Comparison of ENCODE assay signal across 22 cellular contexts in the genomic region with DNA sequence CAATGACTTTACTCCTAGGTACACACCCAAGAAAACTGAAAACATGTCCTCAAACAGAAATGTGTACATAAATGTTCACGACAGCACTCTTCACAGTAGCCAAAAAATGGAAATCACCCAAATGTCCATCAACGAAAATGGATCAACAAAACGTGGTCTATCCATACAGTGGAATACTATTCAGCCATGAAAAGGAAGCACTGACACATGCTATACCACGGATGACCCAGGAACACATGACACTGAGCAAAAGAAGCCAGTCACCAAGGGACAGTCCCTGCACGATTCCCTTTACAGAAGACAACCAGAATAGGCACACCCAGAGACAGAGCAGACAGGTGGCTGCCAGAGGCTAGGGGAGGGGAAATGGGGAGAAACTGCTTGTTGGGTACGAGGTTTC. TPM values are rescaled to one million over a fixed set of nuclear protein-coding genes. Genes with fewer than 3 reads are reported as not detected.
DNase-seq lines count a peak whose midpoint lies in the region; ATAC-seq, FAIRE-seq and TF ChIP-seq lines count a peak whose summit lies in the region.
"Had no signal": no experiment of that assay in that cellular context is flagged by ENCODE, and none has a peak within 500 bp of the region (broad histone marks: within the 10 kb centered on the region; RNA-seq: fewer than 3 reads in every experiment).

No MANE protein-coding gene starts in this region.

- TF ChIP-seq RAD21 in A549 (conservative IDR thresholded peaks at IDR 0.05 in 1 of 2, IDR thresholded peaks at IDR 0.05 in 1 of 2), result no peak

- peak overlapping the region; percentile 67 for H3K4me3 Mint-ChIP-seq in endothelial cell (ENCODE audit: unreplicated experiment)
- H3K4me3 Mint-ChIP-seq in activated naive CD4-positive, alpha-beta T cell treated with anti-CD3 and anti-CD28 coated beads, Interleukin-2, amount 10 ng/mL, durations not matched to agents 7 days and 5 days, result no peak overlapping the region
- H3K4me3 Mint-ChIP-seq: CD4-positive, alpha-beta memory T cell; HFFc6 had no signal

- H3K4me1 ChIP-seq in A549 (no peaks in the 10 kb centered on the region), HEK293 (ENCODE audit: control insufficient read depth, insufficient read depth, low read length) (no peaks in the 10 kb centered on the region)
- H3K4me1 ChIP-seq: BE2C, HAP-1 had no signal

- 89% methylated on average over 6 of the region's 6 CpGs for WGBS in A549 (ENCODE audit: missing lambda C conversion rate)

- FAIRE-seq in A549 (lab: Jason Lieb, UNC), result no peak
- FAIRE-seq: A204.1, D721Med, G401.6, GM12892 had no signal

- no peaks in the 10 kb centered on the region for H3K9me3 Mint-ChIP-seq in endothelial cell (ENCODE audit: unreplicated experiment)
- H3K9me3 Mint-ChIP-seq in activated naive CD4-positive, alpha-beta T cell treated with anti-CD3 and anti-CD28 coated beads, Interleukin-2, amount 10 ng/mL, durations not matched to agents 7 days and 5 days, result peaks cover 4% of the 10 kb centered on the region

- peaks cover 3% of the 10 kb centered on the region for H3K27me3 Mint-ChIP-seq in endothelial cell (ENCODE audit: unreplicated experiment)
- H3K27me3 Mint-ChIP-seq in activated naive CD4-positive, alpha-beta T cell treated with anti-CD3 and anti-CD28 coated beads, Interleukin-2, amount 10 ng/mL, durations not matched to agents 7 days and 5 days, result no peaks in the 10 kb centered on the region
- H3K27me3 Mint-ChIP-seq: CD4-positive, alpha-beta memory T cell had no signal

- no peak overlapping the region for H3K27ac Mint-ChIP-seq in endothelial cell (ENCODE audit: unreplicated experiment)
- H3K27ac Mint-ChIP-seq in activated naive CD4-positive, alpha-beta T cell treated with anti-CD3 and anti-CD28 coated beads, Interleukin-2, amount 10 ng/mL, durations not matched to agents 7 days and 5 days, result no peak overlapping the region
- H3K27ac Mint-ChIP-seq: HFFc6 had no signal

- peaks cover 44 to 88% of the 10 kb centered on the region in 2 experiments for H3K36me3 ChIP-seq in HEK293 (ENCODE audit: control insufficient read depth in 2 of 2, insufficient read depth in 1 of 2, low read length in 2 of 2)

- CTCF ChIA-PET in A549 (lab: Yijun Ruan, JAX), result interaction anchor here (1.0 kb wide), 1 partner anchor 8 kb away, joined by 3 read pairs; no protein-coding TSS in a partner anchor
- CTCF ChIA-PET in HEK293 (lab: Yijun Ruan, JAX), result no interaction called here
- CTCF ChIA-PET in activated naive CD4-positive, alpha-beta T cell treated with anti-CD3 and anti-CD28 coated beads, Interleukin-2, amount 10 ng/mL, durations not matched to agents 7 days and 5 days (lab: Charles Lee), result no interaction called here

- no peak for TF ChIP-seq CTCF in A549 (IDR thresholded peaks at IDR 0.05)
- no peak for TF ChIP-seq CTCF in HEK293 (tag by site-specific recombination; IDR thresholded peaks at IDR 0.05)
- no peak for TF ChIP-seq CTCF in endothelial cell (IDR thresholded peaks at IDR 0.05; ENCODE audit: unreplicated experiment)

- H3K27ac ChIP-seq in A549 (no peak overlapping the region), HEK293 (ENCODE audit: extremely low read depth, low read depth, low read length) (no peak overlapping the region)
- H3K27ac ChIP-seq: C4-2B, HL-60 had no signal

- POLR2A ChIA-PET in A549 (lab: Yijun Ruan, JAX), result no interaction called here
- POLR2A ChIA-PET in HEK293 (lab: Yijun Ruan, JAX), result no interaction called here

- no peak overlapping the region for H3K4me2 ChIP-seq in A549

- DNase-seq in A549 (ENCODE audit: low read depth in 1 of 2, low spot score in 1 of 2) (no peak), endothelial cell (ENCODE audit: low spot score) (no peak), NCI-H1092 treated with DMSO at 0.1 percent for 48 hours (lab: John Stamatoyannopoulos, UW) (no peak)
- no peak for DNase-seq in activated naive CD4-positive, alpha-beta T cell treated with anti-CD3 and anti-CD28 coated beads, Interleukin-2, amount 10 ng/mL, durations not matched to agents 7 days and 5 days
- DNase-seq: BE2C; CD4-positive, alpha-beta memory T cell; DMS153; DMS79 treated with DMSO at 0.1 percent for 48 hours; EL; GOT3; HFFc6; KG1 had no signal

- peaks cover 54% of the 10 kb centered on the region for H3K36me3 Mint-ChIP-seq in endothelial cell (ENCODE audit: low read depth, unreplicated experiment)
- peaks cover 45% of the 10 kb centered on the region for H3K36me3 Mint-ChIP-seq in activated naive CD4-positive, alpha-beta T cell treated with anti-CD3 and anti-CD28 coated beads, Interleukin-2, amount 10 ng/mL, durations not matched to agents 7 days and 5 days

- H3K4me1 Mint-ChIP-seq in endothelial cell (ENCODE audit: unreplicated experiment), result no peaks in the 10 kb centered on the region
- no peaks in the 10 kb centered on the region for H3K4me1 Mint-ChIP-seq in activated naive CD4-positive, alpha-beta T cell treated with anti-CD3 and anti-CD28 coated beads, Interleukin-2, amount 10 ng/mL, durations not matched to agents 7 days and 5 days

- TF ChIP-seq EP300 in A549 (IDR thresholded peaks at IDR 0.05), result no peak

- H3K9me3 ChIP-seq in A549 (peaks cover 2% of the 10 kb centered on the region; the same call in 1 of the 3 replicates), HEK293 (ENCODE audit: control insufficient read depth, insufficient read depth, low read depth, low read length) (no peaks in the 10 kb centered on the region)
- H3K9me3 ChIP-seq: BE2C had no signal

- H3K4me3 ChIP-seq in A549, result no peak overlapping the region
- no peak overlapping the region for H3K4me3 ChIP-seq in HEK293 (ENCODE audit: low read depth, low read length)
- H3K4me3 ChIP-seq: HAP-1 had no signal

- ATAC-seq in A549, result no peak
- no peak for ATAC-seq in GM21447 (IDR thresholded peaks at IDR 0.05; ENCODE audit: unreplicated experiment)

- TF ChIP-seq POLR2A in A549 (IDR thresholded peaks at IDR 0.05; ENCODE audit: low read length), result no peak

TF ChIP-seq in A549, 52 proteins besides CTCF, POLR2A, EP300 and RAD21:
- peak; percentile 63; the same call in 1 of the 2 replicates for TF ChIP-seq HDAC2 (IDR thresholded peaks at IDR 0.05)
- no peak for TF ChIP-seq MAZ (IDR thresholded peaks at IDR 0.05; ENCODE audit: borderline replicate concordance, low read depth, low read length)
- TF ChIP-seq KDM1A (IDR thresholded peaks at IDR 0.05; ENCODE audit: low read depth), result 0 out of 2 replicates have a peak, but pooled peaks have one; percentile 57
- 0 out of 2 replicates have a peak, but pooled peaks have one; percentile 61 for TF ChIP-seq CHD4 (IDR thresholded peaks at IDR 0.05; ENCODE audit: borderline replicate concordance)

TF ChIP-seq in HEK293, 187 proteins besides CTCF, POLR2A, EP300 and RAD21 (continues in another document):
- TF ChIP-seq ZNF121 (tag by site-specific recombination; IDR thresholded peaks at IDR 0.05) (peak; percentile 44; the same call in 1 of the 2 replicates), ZNF580 (tag by site-specific recombination; IDR thresholded peaks at IDR 0.05) (peak; percentile 92), ZNF169 (tag by site-specific recombination; IDR thresholded peaks at IDR 0.05) (no peak), ZNF621 (tag by site-specific recombination; IDR thresholded peaks at IDR 0.05) (no peak), TRIM28 (IDR thresholded peaks at IDR 0.05; ENCODE audit: borderline replicate concordance, low read length) (no peak), ZNF354C (tag by site-specific recombination; IDR thresholded peaks at IDR 0.05; ENCODE audit: borderline replicate concordance, low read depth) (0 out of 2 replicates have a peak, but pooled peaks have one; percentile 65), ZNF785 (tag by site-specific recombination; IDR thresholded peaks at IDR 0.05) (no peak), ZNF146 (tag by site-specific recombination; IDR thresholded peaks at IDR 0.05) (peak; percentile 100)

RNA-seq across cellular contexts. Expression of gene ZNF500, which starts 11.3 kb away (rescaled TPM):
- polyA plus RNA-seq in A549 (2011; rRNA removed), result 4.6 and 4.7 TPM in 2 replicates
- polyA plus RNA-seq in A549 (2012; cell fraction: cytosol; rRNA removed), result 5.5 and 8.8 TPM in 2 replicates
- 18.1 and 24.3 TPM in 2 replicates for polyA plus RNA-seq in A549 (2012; cell fraction: nucleus; rRNA removed)
- 5.2 to 6.7 TPM (median 6.4 TPM) in 3 replicates for polyA plus RNA-seq in A549 (2017; fragmentation: RNase III; extraction: RNeasy Plus Mini Kit Qiagen cat#74134 plus additional on column Dnase treatment)
- 6.6 and 8.1 TPM in 2 replicates for polyA minus RNA-seq in A549 (2011; rRNA and poly(A)+ RNA removed)
- 32.8 TPM for total RNA-seq in endothelial cell (ENCODE audit: unreplicated experiment)

RNA-seq across cellular contexts. Expression of gene DNAAF8, which starts 21.4 kb away (rescaled TPM):
- polyA plus RNA-seq in A549 (2011; rRNA removed) (1.6 and 1.7 TPM in 2 replicates), A549 (2017; fragmentation: RNase III; extraction: RNeasy Plus Mini Kit Qiagen cat#74134 plus additional on column Dnase treatment) (0.73 to 1.6 TPM (median 0.89 TPM) in 3 replicates)
- polyA plus RNA-seq in A549 (2012; cell fraction: cytosol; rRNA removed), result 1.1 TPM in 2 replicates
- polyA plus RNA-seq in A549 (2012; cell fraction: nucleus; rRNA removed), result 0.58 and 1.2 TPM in 2 replicates
- polyA minus RNA-seq in A549 (2011; rRNA and poly(A)+ RNA removed), result 0.49 and 1.6 TPM in 2 replicates
- total RNA-seq in endothelial cell (ENCODE audit: unreplicated experiment), result 0.18 TPM

RNA-seq across cellular contexts. Expression of gene ANKS3, which starts 21.6 kb away (rescaled TPM):
- 19.8 and 22.7 TPM in 2 replicates for polyA plus RNA-seq in A549 (2011; rRNA removed)
- 33.2 and 37.8 TPM in 2 replicates for polyA plus RNA-seq in A549 (2012; cell fraction: cytosol; rRNA removed)
- 67.5 and 73.3 TPM in 2 replicates for polyA plus RNA-seq in A549 (2012; cell fraction: nucleus; rRNA removed)
- 22.4 to 30.6 TPM (median 27.1 TPM) in 3 replicates for polyA plus RNA-seq in A549 (2017; fragmentation: RNase III; extraction: RNeasy Plus Mini Kit Qiagen cat#74134 plus additional on column Dnase treatment)
- polyA minus RNA-seq in A549 (2011; rRNA and poly(A)+ RNA removed), result 26.9 and 28.4 TPM in 2 replicates
- total RNA-seq in endothelial cell (ENCODE audit: unreplicated experiment), result 15.6 TPM

RNA-seq across cellular contexts. Expression of gene SEPTIN12, which starts 32.5 kb away (rescaled TPM):
- polyA plus RNA-seq in A549 (2011; rRNA removed), result not detected in 2 replicates
- 0.03 TPM in 1 of 2 replicates, not detected in the other for polyA plus RNA-seq in A549 (2012; cell fraction: cytosol; rRNA removed)
- 0.54 and 0.61 TPM in 2 replicates for polyA plus RNA-seq in A549 (2012; cell fraction: nucleus; rRNA removed)
- 0.14 TPM in 1 of 3 replicates, not detected in the others for polyA plus RNA-seq in A549 (2017; fragmentation: RNase III; extraction: RNeasy Plus Mini Kit Qiagen cat#74134 plus additional on column Dnase treatment)
- polyA minus RNA-seq in A549 (2011; rRNA and poly(A)+ RNA removed), result not detected in 2 replicates
- total RNA-seq in endothelial cell (ENCODE audit: unreplicated experiment), result 11.5 TPM
- total RNA-seq: CD4-positive, alpha-beta memory T cell; HFFc6 had no signal
- polyA plus RNA-seq: AG04450; CD4-positive, alpha-beta memory T cell had no signal

RNA-seq across cellular contexts. Expression of gene SMIM22, which starts 39.5 kb away (rescaled TPM):
- polyA plus RNA-seq in A549 (2011; rRNA removed) (not detected in 2 replicates), A549 (2017; fragmentation: RNase III; extraction: RNeasy Plus Mini Kit Qiagen cat#74134 plus additional on column Dnase treatment) (not detected in 3 replicates)
- not detected in 2 replicates for polyA plus RNA-seq in A549 (2012; cell fraction: cytosol; rRNA removed)
- not detected in 2 replicates for polyA plus RNA-seq in A549 (2012; cell fraction: nucleus; rRNA removed)
- polyA minus RNA-seq in A549 (2011; rRNA and poly(A)+ RNA removed), result not detected in 2 replicates
- total RNA-seq in endothelial cell (ENCODE audit: unreplicated experiment), result not detected
- total RNA-seq: CD4-positive, alpha-beta memory T cell; HFFc6 had no signal
- polyA plus RNA-seq: AG04450; CD4-positive, alpha-beta memory T cell had no signal
